ENCODE assay signal across 12 cellular contexts in the genomic region with DNA sequence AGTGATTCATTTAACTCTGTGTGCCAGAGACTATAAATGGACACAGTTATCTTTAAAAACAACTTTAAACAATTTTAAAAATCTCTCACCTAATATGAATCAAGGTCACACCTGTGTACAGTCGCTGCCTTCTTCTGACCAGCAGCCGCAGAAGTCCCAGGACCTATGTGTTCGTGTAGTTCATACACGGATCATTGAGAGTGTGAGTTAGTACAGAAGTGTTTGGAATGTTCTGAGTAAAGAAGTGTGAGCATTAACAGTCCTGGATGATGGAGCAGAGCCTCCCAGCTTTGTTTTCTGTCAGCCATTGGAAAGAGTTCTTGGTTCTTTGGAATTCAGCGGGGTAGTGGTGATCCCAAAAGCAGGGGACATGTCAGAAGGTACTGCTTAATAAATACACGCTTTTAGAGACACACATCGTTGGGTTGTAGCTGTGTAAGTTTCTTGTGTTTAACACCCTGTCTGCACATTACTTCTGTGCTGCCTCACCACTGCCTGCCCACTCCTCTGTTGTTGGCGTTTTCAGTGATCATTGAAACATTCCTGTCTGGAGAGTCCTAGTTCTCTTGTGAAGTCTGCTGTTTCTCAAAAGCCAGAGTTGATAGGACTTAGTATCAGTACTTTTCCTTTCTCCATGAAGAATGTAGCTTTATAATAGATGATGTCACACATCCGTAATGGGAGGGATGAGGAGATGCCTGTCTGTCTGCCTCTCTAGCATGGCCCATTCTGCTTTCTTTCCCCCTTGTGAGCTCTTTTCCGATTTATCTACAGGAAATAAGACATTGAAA.
DNase-seq lines count a peak whose midpoint lies in the region; ATAC-seq and TF ChIP-seq lines count a peak whose summit lies in the region.
"Had no signal": no experiment of that assay in that cellular context is flagged by ENCODE, and none has a peak within 500 bp of the region (broad histone marks: within the 10 kb centered on the region; RNA-seq: fewer than 3 reads in every experiment).

No MANE protein-coding gene starts in this region.

- intact Hi-C loops in psoas muscle (cut with DNase I): no loop called here

- 76% methylated on average over 10 of the region's 10 CpGs for WGBS in GM23248 (ENCODE audit: low coverage in 1 of 2, low lambda C conversion rate in 2 of 2, missing lambda C conversion rate in 2 of 2), 2 experiments
- WGBS in psoas muscle, 3 donors: 76 to 80% (median 76%) methylated on average over 10 of the region's 10 CpGs

- H3K4me3 ChIP-seq in GM23248: no peak overlapping the region
- H3K4me3 ChIP-seq in psoas muscle: no peak overlapping the region
- H3K4me3 ChIP-seq: breast epithelium had no signal

- TF ChIP-seq CTCF in psoas muscle (IDR thresholded peaks at IDR 0.05): no peak
- TF ChIP-seq CTCF in GM10248 (IDR thresholded peaks at IDR 0.05; ENCODE audit: control extremely low read depth, extremely low read depth, low read depth, missing control alignments): no peak

- DNase-seq in GM23248 (peak; percentile 9), dermis microvascular lymphatic vessel endothelial cell (ENCODE audit: low read depth in 2 of 2) (peak; percentile 65 to 93), left kidney (ENCODE audit: low read depth, low spot score) (peak; percentile 36), psoas muscle (no peak), NCI-H524 (lab: John Stamatoyannopoulos, UW) (no peak), GM10248 (ENCODE audit: extremely low spot score) (no peak)
- no peak for DNase-seq in activated CD8-positive, alpha-beta memory T cell treated with anti-CD3 and anti-CD28 coated beads, Interleukin-2, amount 50 U/mL, for 48 hours
- DNase-seq: activated CD4-positive, alpha-beta memory T cell treated with anti-CD3 and anti-CD28 coated beads, Interleukin-2, amount 10 ng/mL, durations not matched to agents 7 days and 5 days; activated effector memory CD4-positive, alpha-beta T cell treated with anti-CD3 and anti-CD28 coated beads, Interleukin-2, amount 50 U/mL, for 16 hours; natural killer cell had no signal

- H3K9ac ChIP-seq in GM23248: no peak overlapping the region

- no peaks in the 10 kb centered on the region for H3K79me2 ChIP-seq in GM23248 (ENCODE audit: insufficient read depth)

- no peaks in the 10 kb centered on the region for H3K9me2 ChIP-seq in GM23248 (ENCODE audit: insufficient read depth)

- no peaks in the 10 kb centered on the region for H3K9me3 ChIP-seq in GM23248 (ENCODE audit: low read depth)
- no peaks in the 10 kb centered on the region for H3K9me3 ChIP-seq in psoas muscle
- H3K9me3 ChIP-seq: breast epithelium had no signal

- H3K36me3 ChIP-seq in GM23248 (ENCODE audit: low read depth): no peaks in the 10 kb centered on the region
- peaks cover 2 to 82% of the 10 kb centered on the region in 2 donors for H3K36me3 ChIP-seq in psoas muscle (ENCODE audit: insufficient read depth in 1 of 2, low read depth in 1 of 2)
- H3K36me3 ChIP-seq: breast epithelium had no signal

- ATAC-seq in psoas muscle: peak in 2 of 4 donors; percentile 19 to 28
- no peak for ATAC-seq in HG02973 (IDR thresholded peaks at IDR 0.05; ENCODE audit: unreplicated experiment)
- ATAC-seq: natural killer cell had no signal

- H3K27me3 ChIP-seq in GM23248 (replicated peaks; ENCODE audit: insufficient read depth) (no peaks in the 10 kb centered on the region), psoas muscle (ENCODE audit: insufficient read depth in 3 of 3, low read length in 2 of 3) (no peaks in the 10 kb centered on the region)
- H3K27me3 ChIP-seq: breast epithelium had no signal

- no peak overlapping the region for H3K4me2 ChIP-seq in GM23248 (ENCODE audit: unreplicated experiment)

- no peak overlapping the region for H2AFZ ChIP-seq in GM23248

- H3K27ac ChIP-seq in GM23248 (no peak overlapping the region), psoas muscle (peak overlapping the region; percentile 50)

- POLR2A ChIA-PET in GM10248 (lab: Yijun Ruan, JAX): no interaction called here

- H3K4me1 ChIP-seq in GM23248 (ENCODE audit: insufficient read depth): no peaks in the 10 kb centered on the region
- peaks cover 3% of the 10 kb centered on the region for H3K4me1 ChIP-seq in psoas muscle
- H3K4me1 ChIP-seq: breast epithelium had no signal

- CTCF ChIA-PET in GM10248 (lab: Yijun Ruan, JAX): interaction anchor here (0.9 to 1.8 kb wide), 6 partner anchors 10 to 618 kb away, joined by 3 to 5 read pairs (median 4); no protein-coding TSS in a partner anchor

- in situ Hi-C loops in GM23248 (cut with MboI): loop anchor here (25.0 kb wide), 1 partner anchor 462 kb away; no protein-coding TSS in a partner anchor

- H4K20me1 ChIP-seq in GM23248 (ENCODE audit: insufficient read depth): no peaks in the 10 kb centered on the region

- H3F3A ChIP-seq in GM23248 (ENCODE audit: insufficient read depth): peaks cover 6% of the 10 kb centered on the region; the same call in 1 of the 2 replicates

Comparison
In these comparisons a context has a peak if more than half of its experiments do, and no peak if none do; other contexts are left out.
1. DNase-seq: peak in GM23248 (single experiment), dermis microvascular lymphatic vessel endothelial cell (2 of 2) and left kidney (single experiment); none in psoas muscle (0 of 2), NCI-H524 (0 of 2), GM10248 (single experiment) and activated CD8-positive, alpha-beta memory T cell treated with anti-CD3 and anti-CD28 coated beads, Interleukin-2, amount 50 U/mL, for 48 hours (single experiment).